8 cellular contexts compared by ENCODE assay signal in the genomic region with DNA sequence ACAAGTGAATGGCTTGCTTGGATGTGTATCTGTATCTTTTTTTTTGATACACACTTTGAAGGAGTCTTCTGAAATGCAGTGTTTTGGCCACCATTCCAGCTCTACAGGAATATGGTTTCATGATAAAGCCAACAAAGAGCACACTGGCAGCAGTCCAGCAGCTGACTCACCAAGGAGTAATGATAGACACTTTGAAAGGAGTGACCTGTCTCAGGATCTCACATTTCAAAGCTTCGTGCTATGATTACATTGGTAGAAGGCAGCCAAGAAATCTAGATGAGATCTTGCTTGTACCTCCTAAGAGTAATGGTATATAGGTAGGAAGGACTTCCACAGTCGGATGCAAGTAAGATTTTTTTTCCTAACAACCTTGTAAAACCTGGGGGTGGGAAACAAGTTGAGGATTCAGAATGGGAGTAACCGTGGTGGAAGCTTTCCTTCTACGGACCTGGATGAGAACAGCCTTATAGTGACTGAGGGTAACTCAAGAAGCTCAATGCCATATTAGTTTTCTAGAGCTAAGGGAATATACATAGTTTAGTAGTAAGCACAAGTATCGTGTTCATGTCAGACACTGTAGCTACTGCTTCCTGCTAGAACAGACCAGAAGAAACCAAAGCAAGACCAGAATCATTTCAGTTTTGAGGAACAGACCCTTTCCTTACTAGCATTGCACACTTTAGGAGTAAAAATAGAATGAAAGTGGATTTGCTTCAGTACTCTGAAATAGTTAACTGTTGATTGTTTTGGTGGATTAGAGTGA. TPM values are rescaled to one million over a fixed set of nuclear protein-coding genes. Genes with fewer than 3 reads are reported as not detected.
A peak's percentile ranks its signal among the peaks of the same experiment; 100 is the strongest.
DNase-seq lines count a peak whose midpoint lies in the region; ATAC-seq and TF ChIP-seq lines count a peak whose summit lies in the region.

No MANE protein-coding gene starts in this region.

- POLR2A ChIA-PET in BJ (lab: Charles Lee): no interaction called here

- H3K4me1 ChIP-seq in colonic mucosa (peaks cover 7% of the 10 kb centered on the region), lower lobe of right lung (peaks cover 55% of the 10 kb centered on the region), upper lobe of right lung (peaks cover 42% of the 10 kb centered on the region)

- no peak overlapping the region for H3K27ac ChIP-seq in colonic mucosa
- no peak overlapping the region for H3K27ac ChIP-seq in lower lobe of right lung
- no peak overlapping the region for H3K27ac ChIP-seq in upper lobe of right lung

- DNase-seq in BJ (ENCODE audit: low read depth) (peak; percentile 76), HFF-Myc (ENCODE audit: extremely low read depth, low read depth) (peak; percentile 95), OCI-M1 (lab: John Stamatoyannopoulos, UW) (peak; percentile 96), colonic mucosa (peak; percentile 91), lower lobe of right lung (peak; percentile 82), upper lobe of right lung (peak; percentile 76)

- H3K27me3 ChIP-seq in BJ (ENCODE audit: control insufficient read depth, insufficient read depth, low read length) (no peaks in the 10 kb centered on the region), colonic mucosa (no peaks in the 10 kb centered on the region), lower lobe of right lung (ENCODE audit: low read depth) (no peaks in the 10 kb centered on the region), upper lobe of right lung (no peaks in the 10 kb centered on the region)

- H3K4me3 ChIP-seq in BJ (ENCODE audit: low read depth, low read length): no peak overlapping the region
- H3K4me3 ChIP-seq in HFF-Myc (replicated peaks; ENCODE audit: low read depth, low read length): no peak overlapping the region
- no peak overlapping the region for H3K4me3 ChIP-seq in colonic mucosa
- H3K4me3 ChIP-seq in lower lobe of right lung: no peak overlapping the region
- H3K4me3 ChIP-seq in upper lobe of right lung: no peak overlapping the region

- peak; percentile 78 to 88 for ATAC-seq in lower lobe of right lung
- peak; percentile 79 for ATAC-seq in upper lobe of right lung
- no peak for ATAC-seq in HG02885 (IDR thresholded peaks at IDR 0.05; ENCODE audit: poor library complexity, unreplicated experiment)
- no peak for ATAC-seq in GM21423 (IDR thresholded peaks at IDR 0.05; ENCODE audit: unreplicated experiment)

- TF ChIP-seq CTCF in BJ (IDR thresholded peaks at IDR 0.05; ENCODE audit: insufficient read depth, low read depth, low read length): no peak
- no peak for TF ChIP-seq CTCF in HFF-Myc (IDR thresholded peaks at IDR 0.05; ENCODE audit: low read depth, low read length, missing control alignments)
- no peak for TF ChIP-seq CTCF in colonic mucosa (IDR thresholded peaks at IDR 0.05)
- no peak for TF ChIP-seq CTCF in lower lobe of right lung (IDR thresholded peaks at IDR 0.05)
- TF ChIP-seq CTCF in upper lobe of right lung (IDR thresholded peaks at IDR 0.05): no peak

- no peak overlapping the region for H3K9ac ChIP-seq in colonic mucosa (ENCODE audit: low read depth in 2 of 2, low read length in 2 of 2)

- H3K36me3 ChIP-seq in BJ (ENCODE audit: control insufficient read depth, insufficient read depth, low read length) (no peaks in the 10 kb centered on the region), colonic mucosa (no peaks in the 10 kb centered on the region), lower lobe of right lung (no peaks in the 10 kb centered on the region), upper lobe of right lung (no peaks in the 10 kb centered on the region)

- intact Hi-C loops in colonic mucosa (cut with DNase I): no loop called here
- intact Hi-C loops in lower lobe of right lung (cut with DNase I): no loop called here
- intact Hi-C loops in upper lobe of right lung (cut with DNase I): no loop called here

- H3K9me3 ChIP-seq in colonic mucosa (no peaks in the 10 kb centered on the region), lower lobe of right lung (no peaks in the 10 kb centered on the region), upper lobe of right lung (no peaks in the 10 kb centered on the region)

- CTCF ChIA-PET in BJ (lab: Yijun Ruan, JAX): interaction anchor here (0.6 to 1.2 kb wide), 4 partner anchors 10 to 124 kb away, joined by 3 to 4 read pairs (median 3); no protein-coding TSS in a partner anchor

RNA-seq across cellular contexts. Expression of a gene that starts 25.0 kb away (rescaled TPM):
- polyA plus RNA-seq in BJ (2011; rRNA removed): 22.2 and 32.8 TPM in 2 replicates
- polyA minus RNA-seq in BJ (2011; rRNA and poly(A)+ RNA removed): 37.4 and 40.1 TPM in 2 replicates
- total RNA-seq in colonic mucosa: 10 to 100 TPM; 35.9 to 49.4 TPM
- 58.9 TPM for total RNA-seq in lower lobe of right lung
- total RNA-seq in upper lobe of right lung: 50.6 TPM

Comparison
In these comparisons a context has a peak if more than half of its experiments do, and no peak if none do; other contexts are left out.
1. ATAC-seq: peak in lower lobe of right lung (2 of 2) and upper lobe of right lung (single experiment); none in HG02885 (single experiment) and GM21423 (single experiment).
2. Peak in every context shown above with its lines, with median percentiles within 50 percentile points of each other: DNase-seq.